ENCODE assay signal across 9 cellular contexts in the genomic region with DNA sequence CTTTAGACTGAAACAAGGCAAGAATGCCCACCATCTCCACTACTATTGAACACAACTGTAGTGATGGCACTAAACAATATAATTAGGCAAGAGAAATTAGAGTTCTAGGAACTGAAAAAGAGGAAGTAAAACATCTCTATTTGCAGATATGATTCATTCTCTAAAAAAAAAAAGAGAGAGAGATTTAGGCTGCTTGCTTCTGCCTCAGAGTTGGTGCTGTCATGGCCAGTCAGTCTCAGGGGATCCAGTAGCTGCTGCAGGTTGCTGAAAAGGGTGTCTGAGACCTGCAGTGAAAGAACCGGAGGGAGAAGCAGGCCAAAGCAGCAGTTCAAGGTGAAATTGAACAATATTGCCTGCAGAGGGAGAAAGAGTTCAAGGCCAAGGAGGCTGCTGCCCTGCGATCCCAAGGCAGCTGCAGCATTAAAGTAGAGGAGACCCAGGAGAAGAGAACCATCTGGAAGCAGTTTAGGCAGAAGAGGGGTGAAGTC.
A peak's percentile ranks its signal among the peaks of the same experiment; 100 is the strongest.
DNase-seq lines count a peak whose midpoint lies in the region; ATAC-seq and TF ChIP-seq lines count a peak whose summit lies in the region.
"Had no signal": no experiment of that assay in that cellular context is flagged by ENCODE, and none has a peak within 500 bp of the region (broad histone marks: within the 10 kb centered on the region; RNA-seq: fewer than 3 reads in every experiment).

No MANE protein-coding gene starts in this region.

- no TSS peak for BruUV-seq in PC-9 (replicated peaks; lab: Mats Ljungman, UMichigan)

- H3K27ac ChIP-seq in transverse colon (no peak overlapping the region), PC-9 (no peak overlapping the region)

- in situ Hi-C loops in transverse colon (cut with MboI; ENCODE audit: low pct_ligation_motif_present in 1 of 4, low pct_unique_long_range_greater_than_20kb in 1 of 4, low sequenced_read_pairs in 3 of 4): no loop called here

- peak; percentile 37 for TF ChIP-seq CTCF in GM10266 (IDR thresholded peaks at IDR 0.05; ENCODE audit: control insufficient read depth, insufficient read depth, low read depth, missing control alignments)
- TF ChIP-seq CTCF in transverse colon (IDR thresholded peaks at IDR 0.05): no peak
- no peak for TF ChIP-seq CTCF in PC-9 (conservative IDR thresholded peaks at IDR 0.05)

- H3F3A ChIP-seq in PC-9 (ENCODE audit: insufficient read depth, low read depth): no peaks in the 10 kb centered on the region; the same call in 1 of the 2 replicates

- H3K4me3 ChIP-seq in transverse colon (no peak overlapping the region), PC-9 (no peak overlapping the region)

- ATAC-seq in GM21526 (IDR thresholded peaks at IDR 0.05; ENCODE audit: low FRiP score, unreplicated experiment): peak; percentile 98
- peak; percentile 98 for ATAC-seq in HG03571 (IDR thresholded peaks at IDR 0.05; ENCODE audit: unreplicated experiment)
- ATAC-seq: T-cell had no signal

- TF ChIP-seq EP300 in transverse colon (IDR thresholded peaks at IDR 0.05; ENCODE audit: low read depth): no peak

- no peaks in the 10 kb centered on the region for H3K9me2 ChIP-seq in PC-9 (ENCODE audit: insufficient read depth)

- H3K36me3 ChIP-seq in transverse colon (peaks cover 0 to 26% (median 4%) of the 10 kb centered on the region in 4 donors), PC-9 (ENCODE audit: low read depth) (peaks cover 14% of the 10 kb centered on the region; the same call in 1 of the 2 replicates)

- H3K9me3 ChIP-seq in transverse colon (peaks cover 0 to 4% of the 10 kb centered on the region in 2 donors), PC-9 (ENCODE audit: insufficient read depth, low read depth) (no peaks in the 10 kb centered on the region)

- no peaks in the 10 kb centered on the region for H3K27me3 ChIP-seq in transverse colon
- H3K27me3 ChIP-seq in PC-9 (ENCODE audit: insufficient read depth, low read depth): no peaks in the 10 kb centered on the region

- intact Hi-C loops in transverse colon (cut with DNase I; ENCODE audit: low total_unique reads): no loop called here
- intact Hi-C loops in PC-9 (cut with micrococcal nuclease; ENCODE audit: unreplicated experiment): no loop called here

- H3K4me2 ChIP-seq in PC-9: no peak overlapping the region

- WGBS in transverse colon (ENCODE audit: low coverage in 1 of 2), 2 donors: 76 to 88% methylated on average over 1 to 2 of the region's 2 CpGs

- DNase-seq in GM10266 (ENCODE audit: extremely low spot score) (peak; percentile 56), amniotic epithelial cell (ENCODE audit: low read depth) (peak; percentile 5), transverse colon (peak; percentile 15), NCI-H1417 (lab: John Stamatoyannopoulos, UW) (no peak), PC-9 (no peak)
- no peak for DNase-seq in activated T-cell treated with anti-CD3 and anti-CD28 coated beads, Interleukin-2, amount 50 U/mL, for 48 hours

- H3K4me1 ChIP-seq in transverse colon (no peaks in the 10 kb centered on the region), PC-9 (replicated peaks; ENCODE audit: insufficient read depth) (no peaks in the 10 kb centered on the region)

- no peaks in the 10 kb centered on the region for H3K79me2 ChIP-seq in PC-9 (ENCODE audit: low read depth)

- POLR2A ChIA-PET in PC-9 (lab: Charles Lee; ENCODE audit: unreplicated experiment): no interaction called here

- TF ChIP-seq POLR2A in transverse colon (IDR thresholded peaks at IDR 0.05): no peak

- CTCF ChIA-PET in PC-9 (lab: Charles Lee): no interaction called here

- no peaks in the 10 kb centered on the region for H4K20me1 ChIP-seq in PC-9 (ENCODE audit: insufficient read depth)

- no peak overlapping the region for H2AFZ ChIP-seq in PC-9

Comparison
In these comparisons a context has a peak if more than half of its experiments do, and no peak if none do; other contexts are left out.
1. DNase-seq: peak in GM10266 (single experiment), amniotic epithelial cell (single experiment) and transverse colon (single experiment); none in NCI-H1417 (0 of 3), activated T-cell treated with anti-CD3 and anti-CD28 coated beads, Interleukin-2, amount 50 U/mL, for 48 hours (0 of 2) and PC-9 (0 of 2).